In the genomic region with DNA sequence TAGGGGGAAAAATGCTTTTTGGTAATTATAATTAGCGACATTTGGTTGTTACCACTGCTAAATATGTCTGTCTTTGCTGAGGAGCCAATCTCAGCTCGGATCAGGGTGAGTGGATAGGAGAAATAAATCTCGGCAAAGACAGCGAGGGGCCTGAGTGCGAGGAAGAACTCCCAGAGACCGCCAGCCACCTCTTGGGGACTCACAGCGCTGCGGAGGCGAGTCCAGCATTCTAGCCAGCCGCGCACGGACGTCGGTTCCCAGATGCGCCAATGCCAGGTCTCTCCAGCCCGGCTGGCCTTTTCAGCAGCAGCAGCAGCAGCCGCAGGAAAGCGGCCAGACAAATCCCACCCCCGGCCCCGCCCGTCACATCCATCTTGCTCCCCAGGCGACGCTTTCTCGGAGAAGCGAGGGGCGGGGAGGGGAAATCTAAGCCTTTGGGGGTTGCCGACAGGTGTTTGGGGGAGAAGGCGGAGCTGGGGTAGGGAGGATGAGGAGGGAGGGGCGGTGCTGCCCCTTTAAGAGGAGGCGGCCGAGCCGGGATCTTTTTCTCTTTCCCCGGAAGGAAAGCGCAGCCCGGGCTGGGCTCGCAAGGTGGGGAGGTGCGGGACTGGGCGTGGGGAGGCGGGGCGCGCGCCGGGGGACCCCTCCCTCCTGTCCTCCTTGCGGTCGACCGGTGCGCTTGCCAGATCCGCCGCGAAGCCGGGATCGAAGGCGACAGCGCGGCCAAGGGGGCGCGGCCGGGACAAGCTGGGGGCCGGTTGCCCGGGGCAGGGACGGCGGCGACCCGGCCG, we compare ENCODE assay signal across 8 cellular contexts. TPM values are rescaled to one million over a fixed set of nuclear protein-coding genes. Genes with fewer than 3 reads are reported as not detected.
DNase-seq lines count a peak whose midpoint lies in the region; ATAC-seq and TF ChIP-seq lines count a peak whose summit lies in the region.

Gene ITGA3 (plus strand): TSS at position 685 of the 791 bp plus-strand sequence. CDS start 330 bp downstream, outside the sequence.

- peaks cover 0 to 5% of the 10 kb centered on the region in 2 donors for H3K36me3 Mint-ChIP-seq in activated naive CD4-positive, alpha-beta T cell treated with anti-CD3 and anti-CD28 coated beads, Interleukin-2, amount 50 U/mL, for 72 hours

- H3K4me1 ChIP-seq in HUES64 (ENCODE audit: insufficient read depth, low read length) (peaks cover 43% of the 10 kb centered on the region), SJCRH30 (peaks cover 49% of the 10 kb centered on the region), thyroid gland (peaks cover 26 to 73% of the 10 kb centered on the region in 2 donors)

- H3K9ac ChIP-seq in HUES64 (ENCODE audit: low read depth, low read length), result peak within 1 kb of the TSS; percentile 62

- no peaks in the 10 kb centered on the region for H3K9me3 ChIP-seq in HUES64 (ENCODE audit: insufficient read depth, low read depth, low read length)
- no peaks in the 10 kb centered on the region for H3K9me3 ChIP-seq in SJCRH30 (replicated peaks)
- H3K9me3 ChIP-seq in thyroid gland, result no peaks in the 10 kb centered on the region

- H3K27ac ChIP-seq in HUES64 (ENCODE audit: low read depth, low read length) (peak within 1 kb of the TSS; percentile 53; the same call in 1 of the 2 replicates), SJCRH30 (no peak within 1 kb of the TSS), thyroid gland (peak within 1 kb of the TSS; percentile 92 to 99 (median 93))

- intact Hi-C loops in thyroid gland (cut with DNase I), result no loop called here

- peak; percentile 54 to 83 for TF ChIP-seq POLR2A in thyroid gland (IDR thresholded peaks at IDR 0.05)

- H3K36me3 ChIP-seq in HUES64 (ENCODE audit: insufficient read depth, low read length) (no peaks in the 10 kb centered on the region), SJCRH30 (no peaks in the 10 kb centered on the region), thyroid gland (peaks cover 0 to 5% of the 10 kb centered on the region in 2 donors)

- TF ChIP-seq CTCF in thyroid gland (IDR thresholded peaks at IDR 0.05), result peak in 2 of 6 experiments; percentile 4 to 21

- under 1% methylated on average over 64 of the region's 65 CpGs for WGBS in HUES64
- 0 to 1% methylated on average over 26 to 35 of the region's 65 CpGs for WGBS in thyroid gland, 2 donors

- peak within 1 kb of the TSS in 1 of 2 donors; percentile 90 for H3K27ac Mint-ChIP-seq in activated naive CD4-positive, alpha-beta T cell treated with anti-CD3 and anti-CD28 coated beads, Interleukin-2, amount 50 U/mL, for 72 hours

- H3K27me3 ChIP-seq in HUES64 (ENCODE audit: insufficient read depth, low read length) (peaks cover 21% of the 10 kb centered on the region), SJCRH30 (no peaks in the 10 kb centered on the region), thyroid gland (no peaks in the 10 kb centered on the region)

- no peaks in the 10 kb centered on the region for H3K9me3 Mint-ChIP-seq in activated naive CD4-positive, alpha-beta T cell treated with anti-CD3 and anti-CD28 coated beads, Interleukin-2, amount 50 U/mL, for 72 hours

- ATAC-seq in GM18498 (IDR thresholded peaks at IDR 0.05; ENCODE audit: unreplicated experiment) (peak; percentile 46), HG03025 (IDR thresholded peaks at IDR 0.05; ENCODE audit: low FRiP score, unreplicated experiment) (no peak)
- peak; percentile 57 to 69 for ATAC-seq in activated naive CD4-positive, alpha-beta T cell treated with anti-CD3 and anti-CD28 coated beads, Interleukin-2, amount 50 U/mL, for 72 hours

- peak; percentile 63 to 74 for DNase-seq in SJCRH30
- peak; percentile 67 to 78 for DNase-seq in activated naive CD4-positive, alpha-beta T cell treated with anti-CD3 and anti-CD28 coated beads, Interleukin-2, amount 50 U/mL, for 72 hours (ENCODE audit: low spot score in 2 of 2)
- DNase-seq in globus pallidus (ENCODE audit: low spot score), result peak; percentile 13
- peak in 49 of 56 donors; percentile 10 to 90 (median 64) for DNase-seq in nucleus accumbens (lab: John Stamatoyannopoulos, UW)
- peak; percentile 93 to 94 for DNase-seq in thyroid gland

- peak within 1 kb of the TSS; percentile 79 for H3K4me3 ChIP-seq in HUES64 (ENCODE audit: low read length)
- peak within 1 kb of the TSS; percentile 59 for H3K4me3 ChIP-seq in SJCRH30
- peak within 1 kb of the TSS; percentile 87 to 95 (median 91) for H3K4me3 ChIP-seq in thyroid gland (replicated peaks in 1 of 3)

RNA-seq across cellular contexts. Expression of gene ITGA3, which starts in this region (rescaled TPM):
- polyA plus RNA-seq in HUES64 (2013, experiment 1 of 2), result 10.5 TPM
- 11.7 TPM for polyA plus RNA-seq in HUES64 (2013, experiment 2 of 2)
- 2.9 and 3.7 TPM in 2 replicates for total RNA-seq in SJCRH30 (2014; rRNA removed; shearing (Covaris generic))
- 10 to 100 TPM in 1 of 2 donors, 1 to 10 TPM in 1; 7.4 to 40.7 TPM for total RNA-seq in activated naive CD4-positive, alpha-beta T cell treated with anti-CD3 and anti-CD28 coated beads, Interleukin-2, amount 50 U/mL, for 72 hours
- total RNA-seq in thyroid gland, result 100 to 1,000 TPM; 145 to 246 (median 172) TPM

Comparison
In these comparisons a context has a peak if more than half of its experiments do, and no peak if none do; other contexts are left out.
1. DNase-seq: peak in every context shown above with its lines; median percentile 94 in thyroid gland; 72 in activated naive CD4-positive, alpha-beta T cell treated with anti-CD3 and anti-CD28 coated beads, Interleukin-2, amount 50 U/mL, for 72 hours; 68 in SJCRH30; 64 in nucleus accumbens; 13 in globus pallidus.